ENCODE assay signal across 17 cellular contexts in genomic region chr4:56313132-56313531, GRCh38.
DNase-seq lines count a peak whose midpoint lies in the region; TF ChIP-seq lines count a peak whose summit lies in the region.
"Had no signal": no experiment of that assay in that cellular context is flagged by ENCODE, and none has a peak within 500 bp of the region (broad histone marks: within the 10 kb centered on the region; RNA-seq: fewer than 3 reads in every experiment).

No MANE protein-coding gene starts in this region.

- peaks cover 20% of the 10 kb centered on the region for H3K36me3 Mint-ChIP-seq in osteocyte (ENCODE audit: unreplicated experiment)
- H3K36me3 Mint-ChIP-seq: CD8-positive, alpha-beta T cell had no signal

- peak; percentile 33 for DNase-seq in activated CD8-positive, alpha-beta memory T cell treated with anti-CD3 and anti-CD28 coated beads for 24 hours
- DNase-seq in activated CD8-positive, alpha-beta memory T cell treated with anti-CD3 and anti-CD28 coated beads, Interleukin-2, amount 50 U/mL, for 48 hours: no peak
- DNase-seq in coronary artery (ENCODE audit: low spot score) (peak; percentile 60), osteocyte (ENCODE audit: extremely low spot score, unreplicated experiment) (peak; percentile 70), cortex of kidney (lab: John Stamatoyannopoulos, UW) (no peak)
- DNase-seq: AML-193; Caco-2; Calu3; CD4-positive, alpha-beta T cell; CD8-positive, alpha-beta T cell; DMS79 treated with DMSO at 0.1 percent for 48 hours; GF-D8 had no signal

- no peak overlapping the region for H3K27ac Mint-ChIP-seq in osteocyte (ENCODE audit: unreplicated experiment)
- H3K27ac Mint-ChIP-seq: B cell; CD4-positive, alpha-beta T cell; CD8-positive, alpha-beta T cell had no signal

- no peak overlapping the region for H3K4me3 Mint-ChIP-seq in osteocyte (ENCODE audit: unreplicated experiment)
- H3K4me3 Mint-ChIP-seq: B cell; CD4-positive, alpha-beta T cell; CD8-positive, alpha-beta T cell had no signal

- no peaks in the 10 kb centered on the region for H3K27me3 Mint-ChIP-seq in osteocyte (ENCODE audit: unreplicated experiment)
- H3K27me3 Mint-ChIP-seq: B cell; CD4-positive, alpha-beta T cell had no signal

- H3K4me1 Mint-ChIP-seq in osteocyte (ENCODE audit: unreplicated experiment): no peaks in the 10 kb centered on the region
- H3K4me1 Mint-ChIP-seq: B cell had no signal

- no peak overlapping the region for H3K4me3 ChIP-seq in coronary artery
- H3K4me3 ChIP-seq: A549; BLaER1 treated with 17β-estradiol and CSF1 and Interleukin-3, amounts not matched to agents 10 nM and 100 nM had no signal

- H3K9me3 Mint-ChIP-seq in osteocyte (ENCODE audit: unreplicated experiment): no peaks in the 10 kb centered on the region
- H3K9me3 Mint-ChIP-seq: CD4-positive, alpha-beta T cell; CD8-positive, alpha-beta T cell had no signal

- TF ChIP-seq CTCF in coronary artery (IDR thresholded peaks at IDR 0.05) (no peak), osteocyte (IDR thresholded peaks at IDR 0.05) (no peak)

- no peak overlapping the region for H3K27ac ChIP-seq in coronary artery
- H3K27ac ChIP-seq: 22Rv1; A549; BLaER1 treated with 17β-estradiol and CSF1 and Interleukin-3, amounts not matched to agents 10 nM and 100 nM; C4-2B had no signal

Comparison
In these comparisons a context has a peak if more than half of its experiments do, and no peak if none do; other contexts are left out.
1. DNase-seq: peak in activated CD8-positive, alpha-beta memory T cell treated with anti-CD3 and anti-CD28 coated beads for 24 hours (single experiment), coronary artery (single experiment) and osteocyte (single experiment); none in activated CD8-positive, alpha-beta memory T cell treated with anti-CD3 and anti-CD28 coated beads, Interleukin-2, amount 50 U/mL, for 48 hours (single experiment) and cortex of kidney (single experiment).